1 cellular context compared by ENCODE assay signal in the genomic region with DNA sequence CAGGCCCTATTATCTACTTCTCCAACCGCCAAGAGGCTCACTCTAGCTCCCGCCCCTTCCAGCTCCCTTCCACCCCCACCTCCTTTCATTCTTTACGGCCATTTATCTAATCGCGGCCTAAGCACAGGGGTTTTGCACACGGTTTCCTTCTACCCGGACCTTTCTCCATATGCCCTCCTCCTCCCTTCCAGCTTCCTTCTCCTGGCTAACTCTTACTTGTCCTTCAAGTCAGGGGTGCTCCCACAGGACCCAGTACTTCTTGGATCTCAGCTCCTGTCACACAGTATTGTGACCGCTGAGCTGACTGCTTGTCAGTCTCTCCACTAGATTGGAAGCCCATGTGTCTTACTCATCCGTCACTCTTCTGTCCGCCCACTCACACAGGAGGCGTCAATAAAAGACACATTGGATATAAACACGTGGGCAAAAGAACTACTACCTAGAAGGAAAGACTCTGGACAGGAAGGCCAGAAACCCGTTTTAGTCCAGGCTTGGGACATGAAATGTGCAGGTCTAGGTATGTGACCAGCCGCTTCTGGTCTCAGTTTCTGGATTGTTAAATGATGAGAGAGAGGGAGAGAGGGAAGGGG.
TF ChIP-seq lines count a peak whose summit lies in the region.

No MANE protein-coding gene starts in this region.

TF ChIP-seq in H1, 55 proteins besides CTCF, POLR2A, EP300 and RAD21:
- TF ChIP-seq, protein P1, sequence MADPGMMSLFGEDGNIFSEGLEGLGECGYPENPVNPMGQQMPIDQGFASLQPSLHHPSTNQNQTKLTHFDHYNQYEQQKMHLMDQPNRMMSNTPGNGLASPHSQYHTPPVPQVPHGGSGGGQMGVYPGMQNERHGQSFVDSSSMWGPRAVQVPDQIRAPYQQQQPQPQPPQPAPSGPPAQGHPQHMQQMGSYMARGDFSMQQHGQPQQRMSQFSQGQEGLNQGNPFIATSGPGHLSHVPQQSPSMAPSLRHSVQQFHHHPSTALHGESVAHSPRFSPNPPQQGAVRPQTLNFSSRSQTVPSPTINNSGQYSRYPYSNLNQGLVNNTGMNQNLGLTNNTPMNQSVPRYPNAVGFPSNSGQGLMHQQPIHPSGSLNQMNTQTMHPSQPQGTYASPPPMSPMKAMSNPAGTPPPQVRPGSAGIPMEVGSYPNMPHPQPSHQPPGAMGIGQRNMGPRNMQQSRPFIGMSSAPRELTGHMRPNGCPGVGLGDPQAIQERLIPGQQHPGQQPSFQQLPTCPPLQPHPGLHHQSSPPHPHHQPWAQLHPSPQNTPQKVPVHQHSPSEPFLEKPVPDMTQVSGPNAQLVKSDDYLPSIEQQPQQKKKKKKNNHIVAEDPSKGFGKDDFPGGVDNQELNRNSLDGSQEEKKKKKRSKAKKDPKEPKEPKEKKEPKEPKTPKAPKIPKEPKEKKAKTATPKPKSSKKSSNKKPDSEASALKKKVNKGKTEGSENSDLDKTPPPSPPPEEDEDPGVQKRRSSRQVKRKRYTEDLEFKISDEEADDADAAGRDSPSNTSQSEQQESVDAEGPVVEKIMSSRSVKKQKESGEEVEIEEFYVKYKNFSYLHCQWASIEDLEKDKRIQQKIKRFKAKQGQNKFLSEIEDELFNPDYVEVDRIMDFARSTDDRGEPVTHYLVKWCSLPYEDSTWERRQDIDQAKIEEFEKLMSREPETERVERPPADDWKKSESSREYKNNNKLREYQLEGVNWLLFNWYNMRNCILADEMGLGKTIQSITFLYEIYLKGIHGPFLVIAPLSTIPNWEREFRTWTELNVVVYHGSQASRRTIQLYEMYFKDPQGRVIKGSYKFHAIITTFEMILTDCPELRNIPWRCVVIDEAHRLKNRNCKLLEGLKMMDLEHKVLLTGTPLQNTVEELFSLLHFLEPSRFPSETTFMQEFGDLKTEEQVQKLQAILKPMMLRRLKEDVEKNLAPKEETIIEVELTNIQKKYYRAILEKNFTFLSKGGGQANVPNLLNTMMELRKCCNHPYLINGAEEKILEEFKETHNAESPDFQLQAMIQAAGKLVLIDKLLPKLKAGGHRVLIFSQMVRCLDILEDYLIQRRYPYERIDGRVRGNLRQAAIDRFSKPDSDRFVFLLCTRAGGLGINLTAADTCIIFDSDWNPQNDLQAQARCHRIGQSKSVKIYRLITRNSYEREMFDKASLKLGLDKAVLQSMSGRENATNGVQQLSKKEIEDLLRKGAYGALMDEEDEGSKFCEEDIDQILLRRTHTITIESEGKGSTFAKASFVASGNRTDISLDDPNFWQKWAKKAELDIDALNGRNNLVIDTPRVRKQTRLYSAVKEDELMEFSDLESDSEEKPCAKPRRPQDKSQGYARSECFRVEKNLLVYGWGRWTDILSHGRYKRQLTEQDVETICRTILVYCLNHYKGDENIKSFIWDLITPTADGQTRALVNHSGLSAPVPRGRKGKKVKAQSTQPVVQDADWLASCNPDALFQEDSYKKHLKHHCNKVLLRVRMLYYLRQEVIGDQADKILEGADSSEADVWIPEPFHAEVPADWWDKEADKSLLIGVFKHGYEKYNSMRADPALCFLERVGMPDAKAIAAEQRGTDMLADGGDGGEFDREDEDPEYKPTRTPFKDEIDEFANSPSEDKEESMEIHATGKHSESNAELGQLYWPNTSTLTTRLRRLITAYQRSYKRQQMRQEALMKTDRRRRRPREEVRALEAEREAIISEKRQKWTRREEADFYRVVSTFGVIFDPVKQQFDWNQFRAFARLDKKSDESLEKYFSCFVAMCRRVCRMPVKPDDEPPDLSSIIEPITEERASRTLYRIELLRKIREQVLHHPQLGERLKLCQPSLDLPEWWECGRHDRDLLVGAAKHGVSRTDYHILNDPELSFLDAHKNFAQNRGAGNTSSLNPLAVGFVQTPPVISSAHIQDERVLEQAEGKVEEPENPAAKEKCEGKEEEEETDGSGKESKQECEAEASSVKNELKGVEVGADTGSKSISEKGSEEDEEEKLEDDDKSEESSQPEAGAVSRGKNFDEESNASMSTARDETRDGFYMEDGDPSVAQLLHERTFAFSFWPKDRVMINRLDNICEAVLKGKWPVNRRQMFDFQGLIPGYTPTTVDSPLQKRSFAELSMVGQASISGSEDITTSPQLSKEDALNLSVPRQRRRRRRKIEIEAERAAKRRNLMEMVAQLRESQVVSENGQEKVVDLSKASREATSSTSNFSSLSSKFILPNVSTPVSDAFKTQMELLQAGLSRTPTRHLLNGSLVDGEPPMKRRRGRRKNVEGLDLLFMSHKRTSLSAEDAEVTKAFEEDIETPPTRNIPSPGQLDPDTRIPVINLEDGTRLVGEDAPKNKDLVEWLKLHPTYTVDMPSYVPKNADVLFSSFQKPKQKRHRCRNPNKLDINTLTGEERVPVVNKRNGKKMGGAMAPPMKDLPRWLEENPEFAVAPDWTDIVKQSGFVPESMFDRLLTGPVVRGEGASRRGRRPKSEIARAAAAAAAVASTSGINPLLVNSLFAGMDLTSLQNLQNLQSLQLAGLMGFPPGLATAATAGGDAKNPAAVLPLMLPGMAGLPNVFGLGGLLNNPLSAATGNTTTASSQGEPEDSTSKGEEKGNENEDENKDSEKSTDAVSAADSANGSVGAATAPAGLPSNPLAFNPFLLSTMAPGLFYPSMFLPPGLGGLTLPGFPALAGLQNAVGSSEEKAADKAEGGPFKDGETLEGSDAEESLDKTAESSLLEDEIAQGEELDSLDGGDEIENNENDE (IDR thresholded peaks at IDR 0.05; ENCODE audit: insufficient replicate concordance, low read length), result no peak
- TF ChIP-seq HDAC2 (IDR thresholded peaks at IDR 0.05; ENCODE audit: borderline replicate concordance in 1 of 2, low read depth in 2 of 2, low read length in 2 of 2), result no peak
- no peak for TF ChIP-seq HDAC6 (IDR thresholded peaks at IDR 0.05; ENCODE audit: low read depth, low read length)
- no peak for TF ChIP-seq POLR2AphosphoS5 (IDR thresholded peaks at IDR 0.05; ENCODE audit: low read depth, low read length)
- no peak for TF ChIP-seq FOSL1 (IDR thresholded peaks at IDR 0.05; ENCODE audit: insufficient read depth, low read depth, low read length)
- no peak for TF ChIP-seq MAFK (IDR thresholded peaks at IDR 0.05; ENCODE audit: low read depth, low read length)
- TF ChIP-seq KDM5A (IDR thresholded peaks at IDR 0.05; ENCODE audit: low read length), result no peak
- TF ChIP-seq SIX5 (IDR thresholded peaks at IDR 0.05; ENCODE audit: low read depth, low read length), result no peak
- TF ChIP-seq EGR1 (IDR thresholded peaks at IDR 0.05; ENCODE audit: borderline replicate concordance, low read depth, low read length), result no peak
- no peak for TF ChIP-seq JUND (IDR thresholded peaks at IDR 0.05; ENCODE audit: low read length)
- no peak for TF ChIP-seq ZNF274 (IDR thresholded peaks at IDR 0.05; ENCODE audit: borderline replicate concordance, extremely low read depth, low read length)
- no peak for TF ChIP-seq BCL11A (IDR thresholded peaks at IDR 0.05; ENCODE audit: low read depth in 2 of 2, low read length in 2 of 2)
- TF ChIP-seq, protein P2, sequence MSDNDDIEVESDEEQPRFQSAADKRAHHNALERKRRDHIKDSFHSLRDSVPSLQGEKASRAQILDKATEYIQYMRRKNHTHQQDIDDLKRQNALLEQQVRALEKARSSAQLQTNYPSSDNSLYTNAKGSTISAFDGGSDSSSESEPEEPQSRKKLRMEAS (IDR thresholded peaks at IDR 0.05), result no peak
- TF ChIP-seq CTBP2 (IDR thresholded peaks at IDR 0.05; ENCODE audit: borderline replicate concordance, insufficient read depth, insufficient read length, low read length), result no peak
- TF ChIP-seq SP4 (IDR thresholded peaks at IDR 0.05; ENCODE audit: low read length), result no peak
- TF ChIP-seq, protein P3, sequence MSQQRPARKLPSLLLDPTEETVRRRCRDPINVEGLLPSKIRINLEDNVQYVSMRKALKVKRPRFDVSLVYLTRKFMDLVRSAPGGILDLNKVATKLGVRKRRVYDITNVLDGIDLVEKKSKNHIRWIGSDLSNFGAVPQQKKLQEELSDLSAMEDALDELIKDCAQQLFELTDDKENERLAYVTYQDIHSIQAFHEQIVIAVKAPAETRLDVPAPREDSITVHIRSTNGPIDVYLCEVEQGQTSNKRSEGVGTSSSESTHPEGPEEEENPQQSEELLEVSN (IDR thresholded peaks at IDR 0.05), result no peak
- TF ChIP-seq PHF8 (conservative IDR thresholded peaks at IDR 0.05; ENCODE audit: low read depth, low read length), result no peak
- TF ChIP-seq CHD2 (IDR thresholded peaks at IDR 0.05; ENCODE audit: low read length), result no peak
- no peak for TF ChIP-seq TBP (IDR thresholded peaks at IDR 0.05; ENCODE audit: low read depth, low read length)
- no peak for TF ChIP-seq CBX8 (IDR thresholded peaks at IDR 0.05; ENCODE audit: borderline replicate concordance, low read depth, low read length)
